25 cellular contexts compared by ENCODE assay signal in the genomic region with DNA sequence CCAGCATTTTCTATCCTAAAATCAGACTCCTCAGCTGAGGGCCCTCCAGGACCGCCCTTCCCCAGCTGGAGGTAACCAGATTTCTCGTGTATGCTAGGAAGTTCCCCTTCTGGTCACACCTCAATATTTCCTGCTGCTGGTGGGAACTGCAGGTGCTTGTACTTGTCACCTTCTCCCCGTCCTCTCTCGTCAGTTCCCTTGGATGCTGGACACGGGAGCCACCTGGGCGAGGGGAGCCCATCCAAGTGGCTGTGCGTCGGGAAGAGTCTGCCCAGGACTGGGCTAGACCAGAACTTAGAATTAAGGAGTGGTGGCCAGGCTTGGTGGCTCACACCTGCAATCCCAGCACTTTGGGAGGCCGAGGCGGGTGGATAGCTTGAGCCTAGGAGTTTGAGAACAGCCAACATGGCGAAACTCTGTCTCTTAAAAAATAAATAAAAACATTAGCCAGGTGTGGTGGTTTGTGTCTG. TPM values are rescaled to one million over a fixed set of nuclear protein-coding genes. Genes with fewer than 3 reads are reported as not detected.
DNase-seq lines count a peak whose midpoint lies in the region; ATAC-seq and TF ChIP-seq lines count a peak whose summit lies in the region.
"Had no signal": no experiment of that assay in that cellular context is flagged by ENCODE, and none has a peak within 500 bp of the region (broad histone marks: within the 10 kb centered on the region; RNA-seq: fewer than 3 reads in every experiment).

No MANE protein-coding gene starts in this region.

- peak overlapping the region; percentile 46 for H3K4me3 Mint-ChIP-seq in stimulated activated effector memory CD8-positive, alpha-beta T cell treated with anti-CD3 and anti-CD28 coated beads, Interleukin-12 subunit alpha, Interleukin-12 subunit beta, amount 100 ng/mL, for 72 hours

- peaks cover 8% of the 10 kb centered on the region for H3K4me1 Mint-ChIP-seq in stimulated activated effector memory CD8-positive, alpha-beta T cell treated with anti-CD3 and anti-CD28 coated beads, Interleukin-12 subunit alpha, Interleukin-12 subunit beta, amount 100 ng/mL, for 72 hours

- ATAC-seq in stimulated activated effector memory CD8-positive, alpha-beta T cell treated with anti-CD3 and anti-CD28 coated beads, Interleukin-12 subunit alpha, Interleukin-12 subunit beta, amount 100 ng/mL, for 72 hours, result no peak
- no peak for ATAC-seq in GM21576 (IDR thresholded peaks at IDR 0.05; ENCODE audit: unreplicated experiment)

- peak overlapping the region; percentile 15; the same call in 1 of the 2 replicates for H3K27ac ChIP-seq in RWPE1
- no peak overlapping the region for H3K27ac ChIP-seq in left ventricle myocardium inferior (replicated peaks)
- H3K27ac ChIP-seq: brain microvascular endothelial cell, coronary artery, neutrophil had no signal

- H3K27ac Mint-ChIP-seq in stimulated activated effector memory CD8-positive, alpha-beta T cell treated with anti-CD3 and anti-CD28 coated beads, Interleukin-12 subunit alpha, Interleukin-12 subunit beta, amount 100 ng/mL, for 72 hours, result no peak overlapping the region
- H3K27ac Mint-ChIP-seq: CD8-positive, alpha-beta memory T cell had no signal

- DNase-seq in activated effector memory CD4-positive, alpha-beta T cell treated with anti-CD3 and anti-CD28 coated beads, Interleukin-2, amount 50 U/mL, for 16 hours, result peak; percentile 30
- DNase-seq in activated effector memory CD4-positive, alpha-beta T cell treated with Interleukin-2 at 50 U/mL for 16 hours, result no peak
- DNase-seq in RWPE1 (ENCODE audit: low spot score) (no peak), left ventricle myocardium inferior (peak; percentile 5), NCI-H2171 treated with DMSO at 0.1 percent for 48 hours (lab: John Stamatoyannopoulos, UW) (no peak), SHP77 (lab: John Stamatoyannopoulos, UW) (no peak)
- DNase-seq in stimulated activated effector memory CD8-positive, alpha-beta T cell treated with anti-CD3 and anti-CD28 coated beads, Interleukin-12 subunit alpha, Interleukin-12 subunit beta, amount 100 ng/mL, for 72 hours (ENCODE audit: low spot score in 2 of 2), result no peak
- DNase-seq: activated CD4-positive, alpha-beta T cell treated with anti-CD3 and anti-CD28 coated beads for 48 hours; AML-193; brain microvascular endothelial cell; DMS79; HCEC 1CT; MV-4-11; NCI-H1694 treated with DMSO at 0.1 percent for 48 hours; SHP77 treated with DMSO at 0.1 percent for 48 hours; stimulated activated CD4-positive, alpha-beta T cell treated with anti-CD3 and anti-CD28 coated beads, Interleukin-4, amount 100 ng/mL, for 24 hours had no signal

- TF ChIP-seq CTCF in RWPE1 (conservative IDR thresholded peaks at IDR 0.05; ENCODE audit: low read depth) (no peak), left ventricle myocardium inferior (IDR thresholded peaks at IDR 0.05; ENCODE audit: borderline replicate concordance) (no peak)

- CTCF ChIA-PET in RWPE1 (lab: Yijun Ruan, JAX), result interaction anchor here (0.7 to 1.7 kb wide), 4 partner anchors 9 to 439 kb away, joined by 3 to 7 read pairs (median 4); no protein-coding TSS in a partner anchor

- H3K9me3 ChIP-seq in left ventricle myocardium inferior (replicated peaks), result no peaks in the 10 kb centered on the region
- H3K9me3 ChIP-seq: neutrophil had no signal

- H3K9me3 Mint-ChIP-seq in stimulated activated effector memory CD8-positive, alpha-beta T cell treated with anti-CD3 and anti-CD28 coated beads, Interleukin-12 subunit alpha, Interleukin-12 subunit beta, amount 100 ng/mL, for 72 hours, result no peaks in the 10 kb centered on the region
- H3K9me3 Mint-ChIP-seq: CD8-positive, alpha-beta memory T cell had no signal

- peaks cover 20% of the 10 kb centered on the region for H3K4me1 ChIP-seq in left ventricle myocardium inferior

- POLR2A ChIA-PET in RWPE1 (lab: Yijun Ruan, JAX; ENCODE audit: low non-redundant PET), result interaction anchor here (1.1 kb wide), 1 partner anchor 9 kb away, joined by 3 read pairs; no protein-coding TSS in a partner anchor

- H3K27me3 ChIP-seq in left ventricle myocardium inferior (ENCODE audit: low read depth), result peaks cover 80% of the 10 kb centered on the region

- no peak overlapping the region for H3K4me3 ChIP-seq in left ventricle myocardium inferior
- H3K4me3 ChIP-seq: coronary artery, smooth muscle cell had no signal

- H3K36me3 ChIP-seq in left ventricle myocardium inferior, result no peaks in the 10 kb centered on the region
- H3K36me3 ChIP-seq: brain microvascular endothelial cell, neutrophil had no signal

- intact Hi-C loops in left ventricle myocardium inferior (cut with micrococcal nuclease), result no loop called here

- no peaks in the 10 kb centered on the region for H3K36me3 Mint-ChIP-seq in stimulated activated effector memory CD8-positive, alpha-beta T cell treated with anti-CD3 and anti-CD28 coated beads, Interleukin-12 subunit alpha, Interleukin-12 subunit beta, amount 100 ng/mL, for 72 hours
- H3K36me3 Mint-ChIP-seq: CD8-positive, alpha-beta memory T cell had no signal

RNA-seq across cellular contexts. Expression of gene KIF26A, which starts 23.2 kb away (rescaled TPM):
- total RNA-seq in left ventricle myocardium inferior, result 6.5 TPM
- total RNA-seq: HT-29 had no signal

RNA-seq across cellular contexts. Expression of gene ASPG, which starts 29.7 kb away (rescaled TPM):
- total RNA-seq in left ventricle myocardium inferior, result 27.1 TPM
- total RNA-seq: A172; CD8-positive, alpha-beta memory T cell; fibroblast of lung; HT-29; pulmonary artery endothelial cell had no signal

Comparison
In these comparisons a context has a peak if more than half of its experiments do, and no peak if none do; other contexts are left out.
1. DNase-seq: peak in activated effector memory CD4-positive, alpha-beta T cell treated with anti-CD3 and anti-CD28 coated beads, Interleukin-2, amount 50 U/mL, for 16 hours (single experiment) and left ventricle myocardium inferior (single experiment); none in activated effector memory CD4-positive, alpha-beta T cell treated with Interleukin-2 at 50 U/mL for 16 hours (single experiment), RWPE1 (single experiment), stimulated activated effector memory CD8-positive, alpha-beta T cell treated with anti-CD3 and anti-CD28 coated beads, Interleukin-12 subunit alpha, Interleukin-12 subunit beta, amount 100 ng/mL, for 72 hours (0 of 2), NCI-H2171 treated with DMSO at 0.1 percent for 48 hours (single experiment) and SHP77 (0 of 2).